1 cellular context compared by ENCODE assay signal in the genomic region with DNA sequence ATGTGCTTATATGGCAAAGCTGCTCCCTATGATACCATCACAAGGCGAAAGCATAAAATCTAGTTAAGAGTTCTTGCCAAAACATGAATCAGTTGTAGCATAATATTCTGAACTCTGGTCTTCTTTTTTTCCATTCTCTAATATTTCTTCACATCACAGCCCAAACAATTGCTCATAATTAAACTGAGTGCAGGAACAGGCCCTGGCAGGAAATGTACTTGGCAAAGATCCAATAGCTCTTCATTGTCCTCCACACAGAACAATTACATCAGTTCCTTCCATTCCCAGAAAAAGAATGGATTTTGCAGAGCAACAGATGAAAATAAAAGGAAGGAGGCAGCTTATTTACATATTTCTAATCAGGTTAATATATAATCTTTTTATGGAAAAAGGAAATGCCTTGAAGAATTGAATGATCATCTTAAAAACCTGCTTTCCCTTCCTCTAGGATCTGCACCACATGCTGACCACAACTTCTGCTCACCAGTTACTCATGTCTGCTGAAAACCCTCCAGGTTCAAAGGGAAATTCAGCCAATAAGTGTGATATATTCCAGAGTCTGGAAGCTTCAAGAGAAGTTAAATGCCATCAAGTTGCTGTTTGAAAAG.
TF ChIP-seq lines count a peak whose summit lies in the region.

No MANE protein-coding gene starts in this region.

TF ChIP-seq in Ishikawa, 13 proteins besides CTCF, POLR2A, EP300 and RAD21 (continued from another document):
- TF ChIP-seq, protein P1, sequence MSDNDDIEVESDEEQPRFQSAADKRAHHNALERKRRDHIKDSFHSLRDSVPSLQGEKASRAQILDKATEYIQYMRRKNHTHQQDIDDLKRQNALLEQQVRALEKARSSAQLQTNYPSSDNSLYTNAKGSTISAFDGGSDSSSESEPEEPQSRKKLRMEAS (IDR thresholded peaks at IDR 0.05), result no peak
- TF ChIP-seq TCF12 (IDR thresholded peaks at IDR 0.05; ENCODE audit: low read depth) (peak; percentile 41; the same call in 1 of the 2 replicates), CEBPB (IDR thresholded peaks at IDR 0.05) (0 out of 2 replicates have a peak, but pooled peaks have one; percentile 35), TAF1 (IDR thresholded peaks at IDR 0.05; ENCODE audit: low read depth) (no peak), NFIC (IDR thresholded peaks at IDR 0.05) (peak; percentile 95)
